In genomic region chr6:35312076-35312762, GRCh38 we compare ENCODE assay signal across 13 cellular contexts. TPM values are rescaled to one million over a fixed set of nuclear protein-coding genes. Genes with fewer than 3 reads are reported as not detected.
DNase-seq lines count a peak whose midpoint lies in the region; TF ChIP-seq lines count a peak whose summit lies in the region.
"Had no signal": no experiment of that assay in that cellular context is flagged by ENCODE, and none has a peak within 500 bp of the region (broad histone marks: within the 10 kb centered on the region; RNA-seq: fewer than 3 reads in every experiment).

No MANE protein-coding gene starts in this region.

- H3K79me2 ChIP-seq in smooth muscle cell (ENCODE audit: low read depth): no peaks in the 10 kb centered on the region

- no peaks in the 10 kb centered on the region for H3F3A ChIP-seq in smooth muscle cell (ENCODE audit: low read depth)

- CTCF ChIA-PET in activated CD4-positive, alpha-beta memory T cell treated with anti-CD3 and anti-CD28 coated beads, Interleukin-2, amount 10 ng/mL, durations not matched to agents 7 days and 5 days (lab: Charles Lee): interaction anchor here (1.8 to 4.3 kb wide), 3 partner anchors 9 to 15 kb away, joined by 6 to 34 read pairs (median 9); partner anchors contain the start of gene DEF6

- intact Hi-C loops in esophagus squamous epithelium (cut with DNase I): no loop called here
- intact Hi-C loops in stomach (cut with DNase I; ENCODE audit: low total_unique reads): no loop called here

- no peak overlapping the region for H3K9ac ChIP-seq in smooth muscle cell (ENCODE audit: low read depth)

- peak overlapping the region; percentile 98 for H3K27ac Mint-ChIP-seq in activated CD4-positive, alpha-beta memory T cell treated with anti-CD3 and anti-CD28 coated beads, Interleukin-2, amount 10 ng/mL, durations not matched to agents 7 days and 5 days

- WGBS in esophagus squamous epithelium, 2 donors: 89 to 90% methylated on average over 6 to 10 of the region's 18 CpGs
- 85 to 92% (median 92%) methylated on average over 16 to 18 of the region's 18 CpGs for WGBS in stomach, 5 donors
- WGBS in smooth muscle cell (ENCODE audit: low lambda C conversion rate): 94% methylated on average over 18 of the region's 18 CpGs

- TF ChIP-seq POLR2A in esophagus squamous epithelium (IDR thresholded peaks at IDR 0.05) (no peak), stomach (IDR thresholded peaks at IDR 0.05) (no peak)

- peaks cover 85% of the 10 kb centered on the region for H3K36me3 Mint-ChIP-seq in activated CD4-positive, alpha-beta memory T cell treated with anti-CD3 and anti-CD28 coated beads, Interleukin-2, amount 10 ng/mL, durations not matched to agents 7 days and 5 days (ENCODE audit: low read depth)

- H3K4me1 ChIP-seq in esophagus squamous epithelium: peaks cover 0 to 22% (median 3%) of the 10 kb centered on the region in 3 donors
- H3K4me1 ChIP-seq in stomach: peaks cover 0 to 32% (median 2%) of the 10 kb centered on the region in 4 donors
- H3K4me1 ChIP-seq in smooth muscle cell (ENCODE audit: low read depth): no peaks in the 10 kb centered on the region
- H3K4me1 ChIP-seq: uterus had no signal

- H3K36me3 ChIP-seq in esophagus squamous epithelium: peaks cover 0 to 53% (median 0%) of the 10 kb centered on the region in 3 donors
- H3K36me3 ChIP-seq in stomach: peaks cover 0 to 3% (median 1%) of the 10 kb centered on the region in 4 donors
- no peaks in the 10 kb centered on the region for H3K36me3 ChIP-seq in smooth muscle cell (ENCODE audit: low read depth)
- H3K36me3 ChIP-seq: brain microvascular endothelial cell, uterus had no signal

- no peak overlapping the region for H2AFZ ChIP-seq in smooth muscle cell (ENCODE audit: low read depth)

- peaks cover 78% of the 10 kb centered on the region for H3K4me1 Mint-ChIP-seq in activated CD4-positive, alpha-beta memory T cell treated with anti-CD3 and anti-CD28 coated beads, Interleukin-2, amount 10 ng/mL, durations not matched to agents 7 days and 5 days

- peak; percentile 63 for DNase-seq in activated CD8-positive, alpha-beta memory T cell treated with anti-CD3 and anti-CD28 coated beads for 24 hours
- DNase-seq in activated CD8-positive, alpha-beta memory T cell treated with anti-CD3 and anti-CD28 coated beads, Interleukin-2, amount 50 U/mL, for 4 hours: no peak
- peak; percentile 15 for DNase-seq in activated CD4-positive, alpha-beta memory T cell treated with anti-CD3 and anti-CD28 coated beads, Interleukin-2, amount 10 ng/mL, durations not matched to agents 7 days and 5 days
- DNase-seq in esophagus squamous epithelium (lab: John Stamatoyannopoulos, UW) (no peak), stomach (no peak), NCI-H2196 (lab: John Stamatoyannopoulos, UW; ENCODE audit: unreplicated experiment) (no peak), OCI-M1 (lab: John Stamatoyannopoulos, UW) (no peak), smooth muscle cell (lab: John Stamatoyannopoulos, UW; ENCODE audit: unreplicated experiment) (no peak)
- DNase-seq: brain microvascular endothelial cell, glutamatergic neuron, NCI-H345, uterus had no signal

- H4K20me1 ChIP-seq in smooth muscle cell (ENCODE audit: low read depth): no peaks in the 10 kb centered on the region

- no peak for TF ChIP-seq EP300 in stomach (IDR thresholded peaks at IDR 0.05)

- H3K27me3 Mint-ChIP-seq in activated CD4-positive, alpha-beta memory T cell treated with anti-CD3 and anti-CD28 coated beads, Interleukin-2, amount 10 ng/mL, durations not matched to agents 7 days and 5 days: no peaks in the 10 kb centered on the region

- H3K9me3 ChIP-seq in esophagus squamous epithelium (no peaks in the 10 kb centered on the region), stomach (no peaks in the 10 kb centered on the region), smooth muscle cell (replicated peaks; ENCODE audit: low read depth) (no peaks in the 10 kb centered on the region)
- H3K9me3 ChIP-seq: uterus had no signal

- POLR2A ChIA-PET in activated CD4-positive, alpha-beta memory T cell treated with anti-CD3 and anti-CD28 coated beads, Interleukin-2, amount 10 ng/mL, durations not matched to agents 7 days and 5 days (lab: Charles Lee): interaction anchor here (0.8 to 11.6 kb wide), 5 partner anchors 9 to 81 kb away, joined by 3 to 190 read pairs (median 29); partner anchors contain the start of gene DEF6

- peak overlapping the region; percentile 59 for H3K4me3 Mint-ChIP-seq in activated CD4-positive, alpha-beta memory T cell treated with anti-CD3 and anti-CD28 coated beads, Interleukin-2, amount 10 ng/mL, durations not matched to agents 7 days and 5 days
- H3K4me3 Mint-ChIP-seq: neural crest cell had no signal

- H3K4me3 ChIP-seq in esophagus squamous epithelium: no peak overlapping the region
- H3K4me3 ChIP-seq in stomach: no peak overlapping the region
- no peak overlapping the region for H3K4me3 ChIP-seq in smooth muscle cell
- H3K4me3 ChIP-seq: uterus had no signal

- H3K27me3 ChIP-seq in esophagus squamous epithelium (no peaks in the 10 kb centered on the region), stomach (no peaks in the 10 kb centered on the region), smooth muscle cell (ENCODE audit: low read depth) (peaks cover 18% of the 10 kb centered on the region)
- H3K27me3 ChIP-seq: brain microvascular endothelial cell, uterus had no signal

- TF ChIP-seq CTCF in esophagus squamous epithelium (IDR thresholded peaks at IDR 0.05): no peak
- TF ChIP-seq CTCF in stomach (IDR thresholded peaks at IDR 0.05): no peak
- no peak for TF ChIP-seq CTCF in smooth muscle cell (IDR thresholded peaks at IDR 0.05; ENCODE audit: borderline replicate concordance, insufficient read depth, poor library complexity, severe bottlenecking)

- H3K4me2 ChIP-seq in smooth muscle cell: no peak overlapping the region

- no peaks in the 10 kb centered on the region for H3K9me3 Mint-ChIP-seq in activated CD4-positive, alpha-beta memory T cell treated with anti-CD3 and anti-CD28 coated beads, Interleukin-2, amount 10 ng/mL, durations not matched to agents 7 days and 5 days
- H3K9me3 Mint-ChIP-seq: neural crest cell had no signal

- H3K27ac ChIP-seq in esophagus squamous epithelium (peak overlapping the region; percentile 26 to 56 (median 30)), stomach (peak overlapping the region in 4 of 5 donors; percentile 37 to 70 (median 58)), smooth muscle cell (ENCODE audit: low read depth) (no peak overlapping the region)
- H3K27ac ChIP-seq: brain microvascular endothelial cell, uterus had no signal

RNA-seq across cellular contexts. Expression of gene DEF6, which starts 14.6 kb away (rescaled TPM):
- total RNA-seq in activated CD4-positive, alpha-beta memory T cell treated with anti-CD3 and anti-CD28 coated beads, Interleukin-2, amount 10 ng/mL, durations not matched to agents 7 days and 5 days: 100 to 1,000 TPM; 201 to 215 TPM
- total RNA-seq in esophagus squamous epithelium (10 to 100 TPM; 20.5 to 38.0 (median 25.2) TPM), stomach (10 to 100 TPM in 4 of 5 donors, 1 to 10 TPM in 1; 4.9 to 35.3 (median 14.9) TPM), smooth muscle cell (2.2 and 3.6 TPM in 2 replicates)
- polyA plus RNA-seq in stomach (10 to 100 TPM; 15.2 to 32.8 (median 17.7) TPM), smooth muscle cell (2.8 and 7.0 TPM in 2 replicates)

RNA-seq across cellular contexts. Expression of gene PPARD, which starts 30.1 kb away (rescaled TPM):
- total RNA-seq in activated CD4-positive, alpha-beta memory T cell treated with anti-CD3 and anti-CD28 coated beads, Interleukin-2, amount 10 ng/mL, durations not matched to agents 7 days and 5 days: 10 to 100 TPM; 23.1 to 23.4 TPM
- 10 to 100 TPM; 17.0 to 42.8 (median 28.2) TPM for total RNA-seq in esophagus squamous epithelium
- 10 to 100 TPM in 3 of 5 donors, 1 to 10 TPM in 2; 2.6 to 34.6 (median 10.5) TPM for total RNA-seq in stomach
- 10 to 100 TPM; 13.8 to 33.1 (median 22.0) TPM for polyA plus RNA-seq in stomach
- 8.2 and 10.6 TPM in 2 replicates for total RNA-seq in smooth muscle cell
- polyA plus RNA-seq in smooth muscle cell: 25.7 and 31.1 TPM in 2 replicates

RNA-seq across cellular contexts. Expression of gene ZNF76, which starts 52.7 kb away (rescaled TPM):
- total RNA-seq in activated CD4-positive, alpha-beta memory T cell treated with anti-CD3 and anti-CD28 coated beads, Interleukin-2, amount 10 ng/mL, durations not matched to agents 7 days and 5 days: 10 to 100 TPM; 42.6 to 42.7 TPM
- total RNA-seq in esophagus squamous epithelium: 10 to 100 TPM; 10.1 to 25.0 (median 10.9) TPM
- total RNA-seq in stomach: 10 to 100 TPM; 15.1 to 92.0 (median 38.2) TPM
- polyA plus RNA-seq in stomach: 10 to 100 TPM; 19.4 to 23.8 (median 23.2) TPM
- total RNA-seq in smooth muscle cell: 7.7 and 12.9 TPM in 2 replicates
- polyA plus RNA-seq in smooth muscle cell: 14.2 and 24.2 TPM in 2 replicates

Comparison
In these comparisons a context has a peak if more than half of its experiments do, and no peak if none do; other contexts are left out.
1. DNase-seq: peak in activated CD8-positive, alpha-beta memory T cell treated with anti-CD3 and anti-CD28 coated beads for 24 hours (single experiment) and activated CD4-positive, alpha-beta memory T cell treated with anti-CD3 and anti-CD28 coated beads, Interleukin-2, amount 10 ng/mL, durations not matched to agents 7 days and 5 days (single experiment); none in activated CD8-positive, alpha-beta memory T cell treated with anti-CD3 and anti-CD28 coated beads, Interleukin-2, amount 50 U/mL, for 4 hours (single experiment), esophagus squamous epithelium (single experiment), stomach (single experiment), NCI-H2196 (single experiment), OCI-M1 (single experiment) and smooth muscle cell (single experiment).
2. RNA of gene DEF6, which starts 14.6 kb away (total RNA-seq): 201 to 215 TPM in activated CD4-positive, alpha-beta memory T cell treated with anti-CD3 and anti-CD28 coated beads, Interleukin-2, amount 10 ng/mL, durations not matched to agents 7 days and 5 days; 20.5 to 38.0 TPM in esophagus squamous epithelium, 4.9 to 35.3 TPM in stomach and 2.2 to 3.6 TPM in smooth muscle cell; every median in the first group is over 4 times any median in the second.